ENCODE assay signal across 8 cellular contexts in genomic region chr16:47779201-47780016, GRCh38.
A peak's percentile ranks its signal among the peaks of the same experiment; 100 is the strongest.
DNase-seq lines count a peak whose midpoint lies in the region; ATAC-seq and TF ChIP-seq lines count a peak whose summit lies in the region.
"Had no signal": no experiment of that assay in that cellular context is flagged by ENCODE, and none has a peak within 500 bp of the region (broad histone marks: within the 10 kb centered on the region; RNA-seq: fewer than 3 reads in every experiment).

No MANE protein-coding gene starts in this region.

- TF ChIP-seq EP300 in suprapubic skin (IDR thresholded peaks at IDR 0.05), result no peak

- peaks cover 0 to 6% of the 10 kb centered on the region in 2 donors for H3K4me1 ChIP-seq in left lung
- H3K4me1 ChIP-seq in suprapubic skin, result peaks cover 3% of the 10 kb centered on the region
- no peaks in the 10 kb centered on the region for H3K4me1 ChIP-seq in trophoblast cell (ENCODE audit: control insufficient read depth in 1 of 2, insufficient read depth in 2 of 2, low read length in 2 of 2)

- H3K36me3 ChIP-seq in left lung (no peaks in the 10 kb centered on the region), suprapubic skin (no peaks in the 10 kb centered on the region), trophoblast cell (ENCODE audit: control insufficient read depth in 1 of 2, insufficient read depth in 2 of 2, low read length in 2 of 2) (no peaks in the 10 kb centered on the region)

- no peak overlapping the region for H4K12ac ChIP-seq in trophoblast cell (ENCODE audit: low read depth, low read length)

- H3K9me3 Mint-ChIP-seq in activated T-helper 1 cell treated with anti-CD3 and anti-CD28 coated beads, Interleukin-12 subunit alpha, Interleukin-12 subunit beta, Interleukin-2, Interleukin-4 antibody, amounts not matched to agents 30 ng/mL and 10 ng/mL and 1 ng/mL, durations not matched to agents 14 hours and 24 hours and 36 hours, result peaks cover 5% of the 10 kb centered on the region

- peak overlapping the region; percentile 82 for H3K27ac Mint-ChIP-seq in activated T-helper 1 cell treated with anti-CD3 and anti-CD28 coated beads, Interleukin-12 subunit alpha, Interleukin-12 subunit beta, Interleukin-2, Interleukin-4 antibody, amounts not matched to agents 30 ng/mL and 10 ng/mL and 1 ng/mL, durations not matched to agents 14 hours and 24 hours and 36 hours

- H3K23ac ChIP-seq in trophoblast cell (ENCODE audit: low read length), result no peak overlapping the region

- no peak overlapping the region for H3K4ac ChIP-seq in trophoblast cell (ENCODE audit: low read depth, low read length)

- ATAC-seq in GM18502 (IDR thresholded peaks at IDR 0.05; ENCODE audit: poor library complexity, unreplicated experiment), result peak; percentile 71
- ATAC-seq in HG03378 (IDR thresholded peaks at IDR 0.05; ENCODE audit: unreplicated experiment), result peak; percentile 82
- peak; percentile 26 for ATAC-seq in left lung

- H2BK5ac ChIP-seq in trophoblast cell (ENCODE audit: low read depth, low read length, poor library complexity), result no peak overlapping the region

- no peak overlapping the region for H4K91ac ChIP-seq in trophoblast cell (ENCODE audit: low read depth, low read length)

- H2AFZ ChIP-seq in trophoblast cell (ENCODE audit: insufficient read depth, low read length, poor library complexity), result no peak overlapping the region

- no peak overlapping the region for H3K4me2 ChIP-seq in trophoblast cell (ENCODE audit: low read length)

- no peak for TF ChIP-seq POLR2A in suprapubic skin (IDR thresholded peaks at IDR 0.05)

- H3K9me3 ChIP-seq in left lung (no peaks in the 10 kb centered on the region), suprapubic skin (no peaks in the 10 kb centered on the region), trophoblast cell (ENCODE audit: insufficient read depth, low read depth, low read length) (no peaks in the 10 kb centered on the region)

- H3K18ac ChIP-seq in trophoblast cell (ENCODE audit: low read length), result no peak overlapping the region

- H3K9ac ChIP-seq in trophoblast cell (ENCODE audit: low read length), result no peak overlapping the region

- H2AK5ac ChIP-seq in trophoblast cell (ENCODE audit: low read length), result no peak overlapping the region

- intact Hi-C loops in activated T-helper 1 cell treated with anti-CD3 and anti-CD28 coated beads, Interleukin-12 subunit alpha, Interleukin-12 subunit beta, Interleukin-2, Interleukin-4 antibody, amounts not matched to agents 30 ng/mL and 10 ng/mL and 1 ng/mL, durations not matched to agents 14 hours and 24 hours and 36 hours (cut with micrococcal nuclease), result loop anchor here (2.0 kb wide), 1 partner anchor 47 kb away; no protein-coding TSS in a partner anchor
- intact Hi-C loops in left lung (cut with DNase I), result no loop called here

- H3K36me3 Mint-ChIP-seq in activated T-helper 1 cell treated with anti-CD3 and anti-CD28 coated beads, Interleukin-12 subunit alpha, Interleukin-12 subunit beta, Interleukin-2, Interleukin-4 antibody, amounts not matched to agents 30 ng/mL and 10 ng/mL and 1 ng/mL, durations not matched to agents 14 hours and 24 hours and 36 hours (ENCODE audit: low read depth), result peaks cover 3% of the 10 kb centered on the region

- no peaks in the 10 kb centered on the region for H3K79me1 ChIP-seq in trophoblast cell (ENCODE audit: low read length)

- H2BK120ac ChIP-seq in trophoblast cell (ENCODE audit: insufficient read depth, low read length, poor library complexity), result no peak overlapping the region

- no peak overlapping the region for H2BK12ac ChIP-seq in trophoblast cell (ENCODE audit: low read length)

- peaks cover 2% of the 10 kb centered on the region for H3K27me3 Mint-ChIP-seq in activated T-helper 1 cell treated with anti-CD3 and anti-CD28 coated beads, Interleukin-12 subunit alpha, Interleukin-12 subunit beta, Interleukin-2, Interleukin-4 antibody, amounts not matched to agents 30 ng/mL and 10 ng/mL and 1 ng/mL, durations not matched to agents 14 hours and 24 hours and 36 hours (ENCODE audit: insufficient read depth)

- H3K27ac ChIP-seq in left lung (peak overlapping the region in 1 of 2 donors; percentile 45), suprapubic skin (no peak overlapping the region), trophoblast cell (ENCODE audit: low read depth, low read length) (no peak overlapping the region)
- H3K27ac ChIP-seq: VCaP had no signal

- no peaks in the 10 kb centered on the region for H3K27me3 ChIP-seq in left lung
- no peaks in the 10 kb centered on the region for H3K27me3 ChIP-seq in suprapubic skin
- no peaks in the 10 kb centered on the region for H3K27me3 ChIP-seq in trophoblast cell (ENCODE audit: insufficient read depth, low read length)

- no peak overlapping the region for H4K8ac ChIP-seq in trophoblast cell (ENCODE audit: low read depth, low read length)

- 40% methylated on average over 3 of the region's 7 CpGs for WGBS in suprapubic skin
- no CpG with 5 or more reads among the region's 7 CpGs for WGBS in trophoblast cell (ENCODE audit: extremely low coverage, insufficient coverage, insufficient read length)

- H3K4me3 Mint-ChIP-seq in activated T-helper 1 cell treated with anti-CD3 and anti-CD28 coated beads, Interleukin-12 subunit alpha, Interleukin-12 subunit beta, Interleukin-2, Interleukin-4 antibody, amounts not matched to agents 30 ng/mL and 10 ng/mL and 1 ng/mL, durations not matched to agents 14 hours and 24 hours and 36 hours, result peak overlapping the region; percentile 76

- H3K4me3 ChIP-seq in left lung (peak overlapping the region in 1 of 2 donors; percentile 27), suprapubic skin (peak overlapping the region; percentile 26), trophoblast cell (ENCODE audit: low read depth, low read length) (no peak overlapping the region)

- no peaks in the 10 kb centered on the region for H3K79me2 ChIP-seq in trophoblast cell (ENCODE audit: control insufficient read depth, insufficient read depth, low read length, poor library complexity)

- DNase-seq in activated T-helper 1 cell treated with anti-CD3 and anti-CD28 coated beads, Interleukin-12 subunit alpha, Interleukin-12 subunit beta, Interleukin-2, Interleukin-4 antibody, amounts not matched to agents 30 ng/mL and 10 ng/mL and 1 ng/mL, durations not matched to agents 14 hours and 24 hours and 36 hours (ENCODE audit: low spot score), result peak; percentile 6
- DNase-seq in left lung (no peak), suprapubic skin (ENCODE audit: low spot score in 2 of 2) (no peak), trophoblast cell (no peak)
- no peak for DNase-seq in effector CD8-positive, alpha-beta T cell (lab: John Stamatoyannopoulos, UW)

- H3K4me1 Mint-ChIP-seq in activated T-helper 1 cell treated with anti-CD3 and anti-CD28 coated beads, Interleukin-12 subunit alpha, Interleukin-12 subunit beta, Interleukin-2, Interleukin-4 antibody, amounts not matched to agents 30 ng/mL and 10 ng/mL and 1 ng/mL, durations not matched to agents 14 hours and 24 hours and 36 hours (ENCODE audit: low read depth), result peaks cover 11% of the 10 kb centered on the region

- TF ChIP-seq CTCF in left lung (IDR thresholded peaks at IDR 0.05), result no peak
- TF ChIP-seq CTCF in suprapubic skin (IDR thresholded peaks at IDR 0.05), result no peak

- H3K14ac ChIP-seq in trophoblast cell (ENCODE audit: low read length), result no peak overlapping the region

Comparison
In these comparisons a context has a peak if more than half of its experiments do, and no peak if none do; other contexts are left out.
1. ATAC-seq: peak in every context shown above with its lines; median percentile 82 in HG03378; 71 in GM18502; 26 in left lung.